ENCODE assay signal across 8 cellular contexts in genomic region chr6:149450679-149451360, GRCh38. TPM values are rescaled to one million over a fixed set of nuclear protein-coding genes. Genes with fewer than 3 reads are reported as not detected.
DNase-seq lines count a peak whose midpoint lies in the region; ATAC-seq, FAIRE-seq and TF ChIP-seq lines count a peak whose summit lies in the region.

No MANE protein-coding gene starts in this region.

- H3K4me1 ChIP-seq in NT2/D1 (ENCODE audit: insufficient read depth, insufficient read length) (no peaks in the 10 kb centered on the region), foreskin keratinocyte (no peaks in the 10 kb centered on the region)

- peak overlapping the region; percentile 85 for H3K9ac ChIP-seq in NT2/D1 (ENCODE audit: insufficient read length, low read depth)

- H3K36me3 ChIP-seq in NT2/D1 (ENCODE audit: insufficient read depth, insufficient read length, low read length) = no peaks in the 10 kb centered on the region

- no peak for FAIRE-seq in D721Med (lab: Jason Lieb, UNC)

- peaks cover 4% of the 10 kb centered on the region for H3K4me1 Mint-ChIP-seq in activated CD4-positive, alpha-beta T cell treated with anti-CD3 and anti-CD28 coated beads for 36 hours

- POLR2A ChIA-PET in activated CD4-positive, alpha-beta T cell treated with anti-CD3 and anti-CD28 coated beads for 36 hours (lab: Charles Lee) = no interaction called here

- H3K27ac ChIP-seq in foreskin keratinocyte = no peak overlapping the region

- DNase-seq in AG08395 (ENCODE audit: low spot score) = peak; percentile 47
- no peak for DNase-seq in NT2/D1 (ENCODE audit: low read depth, low spot score)
- no peak for DNase-seq in foreskin keratinocyte
- DNase-seq in occipital lobe (lab: John Stamatoyannopoulos, UW) = peak; percentile 24
- DNase-seq in D721Med (ENCODE audit: insufficient read length, low spot score) = no peak
- no peak for DNase-seq in activated CD4-positive, alpha-beta T cell treated with anti-CD3 and anti-CD28 coated beads for 36 hours
- no peak for DNase-seq in activated T-cell treated with anti-CD3 and anti-CD28 coated beads, Interleukin-2, amount 50 U/mL, for 48 hours

- peaks cover 34% of the 10 kb centered on the region for H3K36me3 Mint-ChIP-seq in activated CD4-positive, alpha-beta T cell treated with anti-CD3 and anti-CD28 coated beads for 36 hours (ENCODE audit: low read depth)

- H3K4me3 ChIP-seq in NT2/D1 (ENCODE audit: insufficient read length, low read depth) = peak overlapping the region; percentile 42

- CTCF ChIA-PET in activated CD4-positive, alpha-beta T cell treated with anti-CD3 and anti-CD28 coated beads for 36 hours (lab: Charles Lee) = interaction anchor here (0.7 to 2.8 kb wide), 4 partner anchors 19 to 66 kb away, joined by 3 to 15 read pairs (median 8); no protein-coding TSS in a partner anchor

- no peak overlapping the region for H3K27ac Mint-ChIP-seq in activated CD4-positive, alpha-beta T cell treated with anti-CD3 and anti-CD28 coated beads for 36 hours

- intact Hi-C loops in activated CD4-positive, alpha-beta T cell treated with anti-CD3 and anti-CD28 coated beads for 36 hours (cut with DNase I, micrococcal nuclease) = no loop called here

- ATAC-seq in foreskin keratinocyte = peak; percentile 39
- ATAC-seq in activated CD4-positive, alpha-beta T cell treated with anti-CD3 and anti-CD28 coated beads for 36 hours = no peak
- ATAC-seq in HG03469 (IDR thresholded peaks at IDR 0.05; ENCODE audit: unreplicated experiment) = no peak

- no peaks in the 10 kb centered on the region for H3K9me3 ChIP-seq in NT2/D1 (ENCODE audit: insufficient read depth, low read length)

- TF ChIP-seq CTCF in foreskin keratinocyte (conservative IDR thresholded peaks at IDR 0.05) (no peak), D721Med (IDR thresholded peaks at IDR 0.05; ENCODE audit: insufficient read depth, missing control alignments) (no peak)

- no peaks in the 10 kb centered on the region for H3K9me3 Mint-ChIP-seq in activated CD4-positive, alpha-beta T cell treated with anti-CD3 and anti-CD28 coated beads for 36 hours (ENCODE audit: low read depth)

- H3K27me3 Mint-ChIP-seq in activated CD4-positive, alpha-beta T cell treated with anti-CD3 and anti-CD28 coated beads for 36 hours = no peaks in the 10 kb centered on the region

- H3K4me3 Mint-ChIP-seq in activated CD4-positive, alpha-beta T cell treated with anti-CD3 and anti-CD28 coated beads for 36 hours = no peak overlapping the region

- H3K27me3 ChIP-seq in NT2/D1 (ENCODE audit: insufficient read depth, insufficient read length) = peaks cover 31% of the 10 kb centered on the region
- H3K27me3 ChIP-seq in foreskin keratinocyte = peaks cover 21% of the 10 kb centered on the region

RNA-seq across cellular contexts. Expression of gene ZC3H12D, which starts 34.0 kb away (rescaled TPM):
- total RNA-seq in foreskin keratinocyte (under 0.01 and 0.10 TPM in 2 replicates), occipital lobe (1.1 TPM)
- polyA plus RNA-seq in foreskin keratinocyte = 0.02 TPM in 1 of 2 replicates, not detected in the other
- total RNA-seq in activated CD4-positive, alpha-beta T cell treated with anti-CD3 and anti-CD28 coated beads for 36 hours = 10 to 100 TPM; 72.2 to 89.9 TPM

RNA-seq across cellular contexts. Expression of gene SUMO4, which starts 50.8 kb away (rescaled TPM):
- 0.44 and 0.56 TPM in 2 replicates for total RNA-seq in foreskin keratinocyte
- polyA plus RNA-seq in foreskin keratinocyte = 0.04 TPM in 1 of 2 replicates, not detected in the other
- 7.3 TPM for total RNA-seq in occipital lobe
- total RNA-seq in activated CD4-positive, alpha-beta T cell treated with anti-CD3 and anti-CD28 coated beads for 36 hours = 1 to 10 TPM; 4.7 to 5.3 TPM

Comparison
In these comparisons a context has a peak if more than half of its experiments do, and no peak if none do; other contexts are left out.
1. DNase-seq: peak in AG08395 (single experiment) and occipital lobe (single experiment); none in NT2/D1 (single experiment), foreskin keratinocyte (0 of 2), D721Med (single experiment), activated CD4-positive, alpha-beta T cell treated with anti-CD3 and anti-CD28 coated beads for 36 hours (single experiment) and activated T-cell treated with anti-CD3 and anti-CD28 coated beads, Interleukin-2, amount 50 U/mL, for 48 hours (0 of 2).
2. RNA of gene ZC3H12D, which starts 34.0 kb away (total RNA-seq): 72.2 to 89.9 TPM in activated CD4-positive, alpha-beta T cell treated with anti-CD3 and anti-CD28 coated beads for 36 hours; 1.1 TPM in occipital lobe (single experiment) and under 0.01 to 0.10 TPM in foreskin keratinocyte; every median in the first group is over 10 times any median in the second.